In the genomic region with DNA sequence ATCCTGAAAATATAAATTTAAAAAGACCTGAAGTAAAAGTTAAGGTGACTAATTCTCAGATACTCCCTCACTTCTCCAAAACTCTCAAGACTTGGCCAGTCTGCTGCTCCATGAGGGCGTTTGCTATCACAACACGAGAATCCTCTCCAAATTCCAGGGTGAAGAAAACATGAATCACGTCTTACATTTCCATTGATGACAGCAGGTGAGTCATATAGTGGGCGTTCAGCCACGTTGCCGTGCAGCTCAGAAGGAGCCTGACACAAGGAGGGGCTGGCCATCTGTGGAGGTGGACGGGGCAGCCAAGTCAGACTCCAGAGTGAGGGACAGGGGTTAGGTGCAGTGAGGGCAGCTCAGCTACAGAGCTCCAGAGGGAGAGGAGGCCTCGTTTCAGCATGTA, we compare ENCODE assay signal across 19 cellular contexts.
A peak's percentile ranks its signal among the peaks of the same experiment; 100 is the strongest.
DNase-seq lines count a peak whose midpoint lies in the region; ATAC-seq and TF ChIP-seq lines count a peak whose summit lies in the region.
"Had no signal": no experiment of that assay in that cellular context is flagged by ENCODE, and none has a peak within 500 bp of the region (broad histone marks: within the 10 kb centered on the region; RNA-seq: fewer than 3 reads in every experiment).

No MANE protein-coding gene starts in this region.

- H2AFZ ChIP-seq in ACC112 (ENCODE audit: low read length, unreplicated experiment) (no peak overlapping the region), PC-3 (ENCODE audit: low read length) (no peak overlapping the region)

- H3K4me1 ChIP-seq in ACC112 (ENCODE audit: control insufficient read depth, insufficient read depth, low read length, unreplicated experiment) = peaks cover 4% of the 10 kb centered on the region
- no peaks in the 10 kb centered on the region for H3K4me1 ChIP-seq in PC-3 (ENCODE audit: insufficient read depth, low read length)
- H3K4me1 ChIP-seq: tibial artery had no signal

- 32 to 36% methylated on average over 7 to 8 of the region's 8 CpGs for WGBS in lower leg skin, 2 donors

- H3K9me2 ChIP-seq in PC-3 (replicated peaks; ENCODE audit: low read length) = no peaks in the 10 kb centered on the region

- no peaks in the 10 kb centered on the region for H3K36me3 ChIP-seq in ACC112 (ENCODE audit: insufficient read depth, low read length)
- H3K36me3 ChIP-seq in PC-3 (ENCODE audit: low read depth, low read length) = no peaks in the 10 kb centered on the region
- H3K36me3 ChIP-seq: cardiac muscle cell, tibial artery had no signal

- no peaks in the 10 kb centered on the region for H4K20me1 ChIP-seq in PC-3 (ENCODE audit: low read length)

- ATAC-seq in PC-3 (no peak), HG03442 (IDR thresholded peaks at IDR 0.05; ENCODE audit: unreplicated experiment) (no peak), GM18511 (IDR thresholded peaks at IDR 0.05; ENCODE audit: unreplicated experiment) (no peak), GM19455 (IDR thresholded peaks at IDR 0.05; ENCODE audit: unreplicated experiment) (no peak)
- ATAC-seq: effector memory CD8-positive, alpha-beta T cell had no signal

- peak; percentile 59 for DNase-seq in PC-3
- peak in 7 of 10 donors; percentile 4 to 75 (median 53) for DNase-seq in dorsolateral prefrontal cortex
- peak; percentile 71 to 90 for DNase-seq in lower leg skin (ENCODE audit: low spot score in 2 of 2)
- no peak for DNase-seq in GM20000 (ENCODE audit: low spot score)
- DNase-seq: activated CD4-positive, CD25-positive, alpha-beta regulatory T cell treated with anti-CD3 and anti-CD28 coated beads, Interleukin-2, amount 50 U/mL, for 72 hours; activated naive CD4-positive, alpha-beta T cell treated with Interleukin-2 at 50 U/mL for 16 hours; COR-L47; effector memory CD8-positive, alpha-beta T cell; MM.1S; NCI-H2029; NCI-H526 treated with DMSO at 0.1 percent for 48 hours; retina; stimulated activated CD4-positive, alpha-beta T cell treated with anti-CD3 and anti-CD28 coated beads, Interleukin-4, amount 100 ng/mL, for 1 hour; tibial artery had no signal

- H3K79me2 ChIP-seq in ACC112 (ENCODE audit: control insufficient read depth, insufficient read depth, low read length, unreplicated experiment) (no peaks in the 10 kb centered on the region), PC-3 (ENCODE audit: low read length) (no peaks in the 10 kb centered on the region)

- H3K27ac ChIP-seq in ACC112 (ENCODE audit: low read depth, low read length) (0 out of 2 replicates have a peak overlapping the region, but pooled peaks have one; percentile 10), PC-3 (ENCODE audit: low read length) (no peak overlapping the region), dorsolateral prefrontal cortex (no peak overlapping the region)
- H3K27ac ChIP-seq: cardiac muscle cell, tibial artery had no signal

- no TSS peak for BruUV-seq in PC-3 (replicated peaks; lab: Mats Ljungman, UMichigan)

- no peak overlapping the region for H3K9ac ChIP-seq in PC-3 (ENCODE audit: low read length)

- H3K27me3 ChIP-seq in ACC112 (ENCODE audit: insufficient read depth, low read length) (no peaks in the 10 kb centered on the region), PC-3 (ENCODE audit: low read length) (no peaks in the 10 kb centered on the region), dorsolateral prefrontal cortex (peaks cover 0 to 2% (median 0%) of the 10 kb centered on the region in 45 donors)
- H3K27me3 ChIP-seq: cardiac muscle cell, tibial artery had no signal

- H3K4me3 ChIP-seq in ACC112 (ENCODE audit: low read depth, low read length) = no peak overlapping the region
- no peak overlapping the region for H3K4me3 ChIP-seq in PC-3 (ENCODE audit: low read length)
- no peak overlapping the region for H3K4me3 ChIP-seq in dorsolateral prefrontal cortex
- no peak overlapping the region for H3K4me3 ChIP-seq in lower leg skin (ENCODE audit: low read depth, poor library complexity, severe bottlenecking)
- H3K4me3 ChIP-seq: cardiac muscle cell, tibial artery had no signal

- CTCF ChIA-PET in PC-3 (lab: Charles Lee) = no interaction called here

- no peak overlapping the region for H3K4me2 ChIP-seq in PC-3 (ENCODE audit: low read length)

- no peaks in the 10 kb centered on the region for H3F3A ChIP-seq in PC-3 (ENCODE audit: low read length, unreplicated experiment)

- POLR2A ChIA-PET in PC-3 (lab: Charles Lee; ENCODE audit: unreplicated experiment) = no interaction called here

- intact Hi-C loops in PC-3 (cut with micrococcal nuclease) = no loop called here
- intact Hi-C loops in dorsolateral prefrontal cortex (cut with DNase I) = no loop called here
- intact Hi-C loops in lower leg skin (cut with DNase I; ENCODE audit: low total_unique reads) = no loop called here

- TF ChIP-seq POLR2A in lower leg skin (IDR thresholded peaks at IDR 0.05) = no peak

- no peaks in the 10 kb centered on the region for H3K9me3 ChIP-seq in PC-3 (ENCODE audit: low read length)

- no peak for TF ChIP-seq CTCF in PC-3 (conservative IDR thresholded peaks at IDR 0.05; ENCODE audit: low read depth, low read length)
- no peak for TF ChIP-seq CTCF in dorsolateral prefrontal cortex (IDR thresholded peaks at IDR 0.05 in 54 of 56, conservative IDR thresholded peaks at IDR 0.05 in 2 of 56; ENCODE audit: low read depth in 1 of 56, partially characterized antibody in 56 of 56)
- TF ChIP-seq CTCF in lower leg skin (IDR thresholded peaks at IDR 0.05) = no peak
- TF ChIP-seq CTCF in GM20000 (IDR thresholded peaks at IDR 0.05; ENCODE audit: extremely low read depth, missing control alignments) = no peak
